In the genomic region with DNA sequence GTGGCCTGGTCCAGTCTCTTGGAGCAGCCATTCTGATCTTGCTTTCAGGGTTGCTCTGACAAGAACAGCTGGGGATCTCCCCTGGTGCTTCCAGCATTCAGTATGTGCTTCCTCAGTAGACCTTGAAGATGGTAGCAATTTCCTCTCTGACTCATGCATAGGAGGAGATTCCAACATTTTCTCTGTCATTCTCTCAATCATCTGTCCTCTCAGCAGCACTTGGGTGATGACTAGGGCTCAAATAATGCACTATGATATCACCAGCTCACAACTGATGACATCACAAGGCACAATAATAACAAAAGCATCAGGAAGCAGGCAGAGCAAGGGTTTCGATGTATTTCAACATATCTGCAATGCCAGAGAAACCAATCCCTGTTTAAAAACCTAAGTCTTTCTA, we compare ENCODE assay signal across 9 cellular contexts. TPM values are rescaled to one million over a fixed set of nuclear protein-coding genes. Genes with fewer than 3 reads are reported as not detected.
DNase-seq lines count a peak whose midpoint lies in the region; ATAC-seq and TF ChIP-seq lines count a peak whose summit lies in the region.
"Had no signal": no experiment of that assay in that cellular context is flagged by ENCODE, and none has a peak within 500 bp of the region (broad histone marks: within the 10 kb centered on the region; RNA-seq: fewer than 3 reads in every experiment).

No MANE protein-coding gene starts in this region.

- H3K36me3 ChIP-seq in HEK293 (ENCODE audit: control insufficient read depth in 2 of 2, insufficient read depth in 1 of 2, low read length in 2 of 2), result no peaks in the 10 kb centered on the region
- H3K36me3 ChIP-seq in RWPE2 (ENCODE audit: low read depth), result no peaks in the 10 kb centered on the region
- no peaks in the 10 kb centered on the region for H3K36me3 ChIP-seq in left lung
- no peaks in the 10 kb centered on the region for H3K36me3 ChIP-seq in esophagus muscularis mucosa

- TF ChIP-seq CTCF in HEK293 (tag by site-specific recombination; IDR thresholded peaks at IDR 0.05) (no peak), RWPE2 (IDR thresholded peaks at IDR 0.05; ENCODE audit: poor library complexity, severe bottlenecking) (no peak), left lung (IDR thresholded peaks at IDR 0.05) (no peak), esophagus muscularis mucosa (IDR thresholded peaks at IDR 0.05) (no peak)

- peak; percentile 94 for DNase-seq in ELR (ENCODE audit: low read depth)
- DNase-seq in RWPE2 (ENCODE audit: low spot score), result no peak
- no peak for DNase-seq in left lung
- DNase-seq in effector CD4-positive, alpha-beta T cell, result no peak
- no peak for DNase-seq in ureter (ENCODE audit: low spot score)
- DNase-seq in esophagus muscularis mucosa (ENCODE audit: extremely low spot score), result no peak

- CTCF ChIA-PET in HEK293 (lab: Yijun Ruan, JAX), result interaction anchor here (1.0 kb wide), 1 partner anchor 26 kb away, joined by 3 read pairs; no protein-coding TSS in a partner anchor

- 63% methylated on average over 1 of the region's 1 CpG for WGBS in esophagus muscularis mucosa

- TF ChIP-seq POLR2A in esophagus muscularis mucosa (IDR thresholded peaks at IDR 0.05; ENCODE audit: low read depth), result no peak

- H3K27ac ChIP-seq in HEK293 (ENCODE audit: extremely low read depth, low read depth, low read length), result no peak overlapping the region
- peak overlapping the region; percentile 47 for H3K27ac ChIP-seq in RWPE2 (ENCODE audit: poor library complexity, severe bottlenecking)
- H3K27ac ChIP-seq in left lung, result no peak overlapping the region
- H3K27ac ChIP-seq in esophagus muscularis mucosa (replicated peaks in 1 of 4), result no peak overlapping the region
- H3K27ac ChIP-seq: KMS-11 had no signal

- POLR2A ChIA-PET in HEK293 (lab: Yijun Ruan, JAX), result no interaction called here

- TF ChIP-seq EP300 in esophagus muscularis mucosa (IDR thresholded peaks at IDR 0.05), result no peak

- intact Hi-C loops in left lung (cut with DNase I) (no loop called here), esophagus muscularis mucosa (cut with DNase I) (no loop called here)

- ATAC-seq in RWPE2 (ENCODE audit: low read depth), result peak; percentile 91
- ATAC-seq in left lung, result peak; percentile 44
- no peak for ATAC-seq in HG03571 (IDR thresholded peaks at IDR 0.05; ENCODE audit: unreplicated experiment)

- no peaks in the 10 kb centered on the region for H3K9me3 ChIP-seq in HEK293 (ENCODE audit: control insufficient read depth, insufficient read depth, low read depth, low read length)
- H3K9me3 ChIP-seq in RWPE2 (ENCODE audit: severe bottlenecking), result no peaks in the 10 kb centered on the region
- peaks cover 0 to 11% of the 10 kb centered on the region in 2 donors for H3K9me3 ChIP-seq in left lung
- H3K9me3 ChIP-seq in esophagus muscularis mucosa, result no peaks in the 10 kb centered on the region

- H3K4me3 ChIP-seq in HEK293 (ENCODE audit: low read depth, low read length) (no peak overlapping the region), RWPE2 (ENCODE audit: severe bottlenecking) (no peak overlapping the region), left lung (no peak overlapping the region), esophagus muscularis mucosa (no peak overlapping the region)

- H3K4me1 ChIP-seq in HEK293 (ENCODE audit: control insufficient read depth, insufficient read depth, low read length) (no peaks in the 10 kb centered on the region), RWPE2 (ENCODE audit: insufficient read depth, poor library complexity, severe bottlenecking) (peaks cover 19% of the 10 kb centered on the region), left lung (peaks cover 0 to 14% of the 10 kb centered on the region in 2 donors), esophagus muscularis mucosa (no peaks in the 10 kb centered on the region)

- H3K27me3 ChIP-seq in RWPE2 (ENCODE audit: insufficient read depth, poor library complexity, severe bottlenecking) (no peaks in the 10 kb centered on the region), left lung (no peaks in the 10 kb centered on the region), esophagus muscularis mucosa (no peaks in the 10 kb centered on the region)

TF ChIP-seq in HEK293, 187 proteins besides CTCF, POLR2A, EP300 and RAD21 (continues in another document):
- TF ChIP-seq GLI2 (tag by site-specific recombination; IDR thresholded peaks at IDR 0.05; ENCODE audit: borderline replicate concordance, low read depth) (no peak), INSM2 (tag by site-specific recombination; IDR thresholded peaks at IDR 0.05) (peak; percentile 72), ZNF692 (tag by site-specific recombination; IDR thresholded peaks at IDR 0.05) (peak; percentile 66), ZNF558 (tag by site-specific recombination; IDR thresholded peaks at IDR 0.05) (0 out of 2 replicates have a peak, but pooled peaks have one; percentile 36), ZNF654 (tag by site-specific recombination; IDR thresholded peaks at IDR 0.05; ENCODE audit: low read depth) (0 out of 2 replicates have a peak, but pooled peaks have one; percentile 4), ZNF366 (tag by site-specific recombination; conservative IDR thresholded peaks at IDR 0.05) (peak; percentile 76), ZIC2 (tag by site-specific recombination; IDR thresholded peaks at IDR 0.05) (no peak), ZNF324 (tag by site-specific recombination; IDR thresholded peaks at IDR 0.05) (peak; percentile 61; the same call in 1 of the 2 replicates), SP3 (tag by site-specific recombination; IDR thresholded peaks at IDR 0.05) (peak; percentile 32; the same call in 1 of the 2 replicates), ZFP37 (tag by site-specific recombination; IDR thresholded peaks at IDR 0.05) (0 out of 2 replicates have a peak, but pooled peaks have one; percentile 40), OSR2 (tag by site-specific recombination; IDR thresholded peaks at IDR 0.05) (peak; percentile 93), ZNF398 (tag by site-specific recombination; IDR thresholded peaks at IDR 0.05) (peak; percentile 34; the same call in 1 of the 2 replicates), ZNF394 (tag by site-specific recombination; IDR thresholded peaks at IDR 0.05; ENCODE audit: borderline replicate concordance) (peak; percentile 28; the same call in 1 of the 2 replicates), OVOL3 (tag by site-specific recombination; IDR thresholded peaks at IDR 0.05) (no peak)
- TF ChIP-seq, protein P1, sequence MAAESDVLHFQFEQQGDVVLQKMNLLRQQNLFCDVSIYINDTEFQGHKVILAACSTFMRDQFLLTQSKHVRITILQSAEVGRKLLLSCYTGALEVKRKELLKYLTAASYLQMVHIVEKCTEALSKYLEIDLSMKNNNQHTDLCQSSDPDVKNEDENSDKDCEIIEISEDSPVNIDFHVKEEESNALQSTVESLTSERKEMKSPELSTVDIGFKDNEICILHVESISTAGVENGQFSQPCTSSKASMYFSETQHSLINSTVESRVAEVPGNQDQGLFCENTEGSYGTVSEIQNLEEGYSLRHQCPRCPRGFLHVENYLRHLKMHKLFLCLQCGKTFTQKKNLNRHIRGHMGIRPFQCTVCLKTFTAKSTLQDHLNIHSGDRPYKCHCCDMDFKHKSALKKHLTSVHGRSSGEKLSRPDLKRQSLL (tag by site-specific recombination; IDR thresholded peaks at IDR 0.05), result peak; percentile 31; the same call in 1 of the 2 replicates

RNA-seq across cellular contexts. Expression of gene NFKBIZ, which starts 52.7 kb away (rescaled TPM):
- total RNA-seq in left lung (10 to 100 TPM; 57.9 to 76.0 TPM), ureter (81.8 TPM), esophagus muscularis mucosa (100 to 1,000 TPM in 1 of 4 donors, 10 to 100 TPM in 3; 49.8 to 103 (median 95.4) TPM)
